Comparison of ENCODE assay signal across 19 cellular contexts in the genomic region with DNA sequence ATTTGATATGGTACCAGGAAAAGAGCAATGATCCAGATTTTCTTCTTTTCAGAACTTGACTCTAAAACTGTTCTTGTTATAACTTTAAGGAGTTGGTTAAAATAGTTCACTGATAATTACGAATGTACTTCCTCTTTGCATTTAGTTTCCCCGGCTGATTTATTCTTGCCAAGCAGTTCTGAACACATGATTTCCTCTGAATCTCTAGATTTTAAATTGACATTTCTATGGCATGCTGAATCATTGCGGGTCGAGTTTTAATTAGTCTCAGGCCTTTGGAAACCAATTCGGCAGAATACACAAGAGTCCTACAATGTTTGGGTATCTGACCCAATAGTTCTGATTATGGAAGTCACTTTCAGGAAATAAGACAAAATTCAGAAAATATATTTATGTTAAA. TPM values are rescaled to one million over a fixed set of nuclear protein-coding genes. Genes with fewer than 3 reads are reported as not detected.
DNase-seq lines count a peak whose midpoint lies in the region; ATAC-seq, FAIRE-seq and TF ChIP-seq lines count a peak whose summit lies in the region.
"Had no signal": no experiment of that assay in that cellular context is flagged by ENCODE, and none has a peak within 500 bp of the region (broad histone marks: within the 10 kb centered on the region; RNA-seq: fewer than 3 reads in every experiment).

No MANE protein-coding gene starts in this region.

- H3K27ac ChIP-seq in OCI-LY3 (ENCODE audit: low read length) (no peak overlapping the region), K562 (ENCODE audit: extremely low read depth, low read depth, low read length) (no peak overlapping the region)
- H3K27ac ChIP-seq: heart right ventricle, parathyroid adenoma had no signal

- H3K27me3 Mint-ChIP-seq in activated naive CD4-positive, alpha-beta T cell treated with anti-CD3 and anti-CD28 coated beads for 36 hours (ENCODE audit: low read depth), result no peaks in the 10 kb centered on the region
- no peaks in the 10 kb centered on the region for H3K27me3 Mint-ChIP-seq in activated naive CD4-positive, alpha-beta T cell treated with anti-CD3 and anti-CD28 coated beads, Interleukin-2, amount 10 ng/mL, durations not matched to agents 7 days and 5 days
- no peaks in the 10 kb centered on the region for H3K27me3 Mint-ChIP-seq in stimulated activated memory B cell treated with anti-CD40 and anti-IgM and Interleukin-4, amounts not matched to agents 10 μg/mL and 1 μg/mL and 100 μg/mL, for 72 hours
- H3K27me3 Mint-ChIP-seq in effector memory CD8-positive, alpha-beta T cell, result no peaks in the 10 kb centered on the region
- H3K27me3 Mint-ChIP-seq in glutamatergic neuron (ENCODE audit: unreplicated experiment), result no peaks in the 10 kb centered on the region

- 13% methylated on average over 5 of the region's 5 CpGs for WGBS in K562 (ENCODE audit: insufficient coverage, low coverage, missing lambda C conversion rate)

- H3K9me3 Mint-ChIP-seq in activated naive CD4-positive, alpha-beta T cell treated with anti-CD3 and anti-CD28 coated beads for 36 hours, result no peaks in the 10 kb centered on the region
- no peaks in the 10 kb centered on the region for H3K9me3 Mint-ChIP-seq in activated naive CD4-positive, alpha-beta T cell treated with anti-CD3 and anti-CD28 coated beads, Interleukin-2, amount 10 ng/mL, durations not matched to agents 7 days and 5 days
- peaks cover 4% of the 10 kb centered on the region for H3K9me3 Mint-ChIP-seq in stimulated activated memory B cell treated with anti-CD40 and anti-IgM and Interleukin-4, amounts not matched to agents 10 μg/mL and 1 μg/mL and 100 μg/mL, for 72 hours
- no peaks in the 10 kb centered on the region for H3K9me3 Mint-ChIP-seq in effector memory CD8-positive, alpha-beta T cell
- no peaks in the 10 kb centered on the region for H3K9me3 Mint-ChIP-seq in glutamatergic neuron (ENCODE audit: unreplicated experiment)

- peak overlapping the region; percentile 15; the same call in 1 of the 2 replicates for H3K9ac ChIP-seq in OCI-LY3 (ENCODE audit: low read length)
- no peak overlapping the region for H3K9ac ChIP-seq in K562 (ENCODE audit: insufficient read depth in 1 of 2, low read depth in 2 of 2, low read length in 2 of 2)
- H3K9ac ChIP-seq: parathyroid adenoma had no signal

- H3K4me3 Mint-ChIP-seq in activated naive CD4-positive, alpha-beta T cell treated with anti-CD3 and anti-CD28 coated beads for 36 hours, result peak overlapping the region; percentile 37
- no peak overlapping the region for H3K4me3 Mint-ChIP-seq in activated naive CD4-positive, alpha-beta T cell treated with anti-CD3 and anti-CD28 coated beads, Interleukin-2, amount 10 ng/mL, durations not matched to agents 7 days and 5 days
- H3K4me3 Mint-ChIP-seq in stimulated activated memory B cell treated with anti-CD40 and anti-IgM and Interleukin-4, amounts not matched to agents 10 μg/mL and 1 μg/mL and 100 μg/mL, for 72 hours, result peak overlapping the region; percentile 47
- no peak overlapping the region for H3K4me3 Mint-ChIP-seq in effector memory CD8-positive, alpha-beta T cell
- H3K4me3 Mint-ChIP-seq in glutamatergic neuron (ENCODE audit: unreplicated experiment), result no peak overlapping the region

- no peaks in the 10 kb centered on the region for H3K79me2 ChIP-seq in OCI-LY3 (ENCODE audit: low read length)
- no peaks in the 10 kb centered on the region for H3K79me2 ChIP-seq in K562 (ENCODE audit: control insufficient read depth, insufficient read depth, low read length)
- H3K79me2 ChIP-seq: parathyroid adenoma had no signal

- H3K9me1 ChIP-seq in K562 (ENCODE audit: control insufficient read depth, insufficient read depth, low read length), result no peaks in the 10 kb centered on the region

- H3K4me1 Mint-ChIP-seq in activated naive CD4-positive, alpha-beta T cell treated with anti-CD3 and anti-CD28 coated beads for 36 hours (ENCODE audit: low read depth), result peaks cover 38% of the 10 kb centered on the region
- peaks cover 9% of the 10 kb centered on the region for H3K4me1 Mint-ChIP-seq in activated naive CD4-positive, alpha-beta T cell treated with anti-CD3 and anti-CD28 coated beads, Interleukin-2, amount 10 ng/mL, durations not matched to agents 7 days and 5 days
- H3K4me1 Mint-ChIP-seq in stimulated activated memory B cell treated with anti-CD40 and anti-IgM and Interleukin-4, amounts not matched to agents 10 μg/mL and 1 μg/mL and 100 μg/mL, for 72 hours, result peaks cover 74% of the 10 kb centered on the region
- H3K4me1 Mint-ChIP-seq in effector memory CD8-positive, alpha-beta T cell (ENCODE audit: low read depth in 2 of 2), result peaks cover 8 to 16% of the 10 kb centered on the region in 2 donors
- no peaks in the 10 kb centered on the region for H3K4me1 Mint-ChIP-seq in glutamatergic neuron (ENCODE audit: low read depth, unreplicated experiment)

- peak; percentile 15 for FAIRE-seq in K562 (lab: Jason Lieb, UNC)

- H4K20me1 ChIP-seq in OCI-LY3 (ENCODE audit: insufficient read depth, low read length) (no peaks in the 10 kb centered on the region), K562 (replicated peaks; ENCODE audit: control insufficient read depth, insufficient read depth, low read length) (no peaks in the 10 kb centered on the region)

- TF ChIP-seq POLR2A in K562 (conservative IDR thresholded peaks at IDR 0.05), result no peak

- intact Hi-C loops in activated naive CD4-positive, alpha-beta T cell treated with anti-CD3 and anti-CD28 coated beads for 36 hours (cut with micrococcal nuclease), result no loop called here
- intact Hi-C loops in K562 (cut with micrococcal nuclease), result no loop called here

- H3K27me3 ChIP-seq in OCI-LY3 (ENCODE audit: low read depth, low read length) (no peaks in the 10 kb centered on the region), K562 (ENCODE audit: control insufficient read depth in 2 of 2, insufficient read depth in 2 of 2, low read length in 2 of 2) (no peaks in the 10 kb centered on the region)
- H3K27me3 ChIP-seq: heart right ventricle had no signal

- TF ChIP-seq CTCF in OCI-LY3 (IDR thresholded peaks at IDR 0.05; ENCODE audit: low read depth, low read length) (no peak), K562 (IDR thresholded peaks at IDR 0.05 in 2 of 3, conservative IDR thresholded peaks at IDR 0.05 in 1 of 3; ENCODE audit: insufficient read depth in 2 of 3, low read depth in 1 of 3, low read length in 3 of 3) (no peak), glutamatergic neuron (IDR thresholded peaks at IDR 0.05; ENCODE audit: partially characterized antibody, unreplicated experiment) (no peak)

- no TSS peak for BruUV-seq in K562 (replicated peaks; lab: Mats Ljungman, UMichigan)

- no peak for DNase-seq in activated naive CD4-positive, alpha-beta T cell treated with anti-CD3 and anti-CD28 coated beads for 36 hours
- DNase-seq in activated naive CD4-positive, alpha-beta T cell treated with anti-CD3 and anti-CD28 coated beads, Interleukin-2, amount 10 ng/mL, durations not matched to agents 7 days and 5 days, result no peak
- DNase-seq in K562 (ENCODE audit: extremely low read depth in 1 of 4, low spot score in 3 of 4), result no peak
- DNase-seq in kidney tubule cell (ENCODE audit: low spot score), result no peak
- DNase-seq in effector memory CD8-positive, alpha-beta T cell, result no peak
- no peak for DNase-seq in glutamatergic neuron
- DNase-seq: activated CD8-positive, alpha-beta memory T cell treated with anti-CD3 and anti-CD28 coated beads for 24 hours; activated naive CD4-positive, alpha-beta T cell treated with anti-CD3 and anti-CD28 coated beads, Interleukin-2, amount 50 U/mL, for 16 hours; central memory CD4-positive, alpha-beta T cell; DMS 273 treated with DMSO at 0.1 percent for 48 hours; heart right ventricle; mucosa of descending colon; NCI-H187 treated with DMSO at 0.1 percent for 48 hours; NCI-H510A treated with DMSO at 0.1 percent for 48 hours; RPMI8226 had no signal

- no peak for TF ChIP-seq EP300 in K562 (IDR thresholded peaks at IDR 0.05; ENCODE audit: low read length)

- H3K4me3 ChIP-seq in OCI-LY3 (ENCODE audit: low read length) (peak overlapping the region; percentile 26), K562 (no peak overlapping the region)
- H3K4me3 ChIP-seq: heart right ventricle, mucosa of descending colon had no signal

- no peaks in the 10 kb centered on the region for H3K9me3 ChIP-seq in OCI-LY3 (ENCODE audit: insufficient read depth, low read length)
- H3K9me3 ChIP-seq in K562 (replicated peaks; ENCODE audit: control insufficient read depth, insufficient read depth, low read depth, low read length), result peaks cover 2% of the 10 kb centered on the region; the same call in 1 of the 2 replicates
- H3K9me3 ChIP-seq: heart right ventricle, mucosa of descending colon had no signal

- in situ Hi-C loops in K562 (cut with MboI), result no loop called here

- H3K4me1 ChIP-seq in OCI-LY3 (ENCODE audit: low read length) (peaks cover 53% of the 10 kb centered on the region), K562 (replicated peaks in 1 of 2; ENCODE audit: control insufficient read depth in 2 of 2, insufficient read depth in 2 of 2, low read length in 2 of 2) (peaks cover 0 to 11% of the 10 kb centered on the region in 2 experiments; a peak in 3 of 5 replicates)
- H3K4me1 ChIP-seq: parathyroid adenoma had no signal

- H2AFZ ChIP-seq in OCI-LY3 (ENCODE audit: low read depth, low read length), result peak overlapping the region; percentile 80
- H2AFZ ChIP-seq in K562 (ENCODE audit: low read depth, low read length), result peak overlapping the region; percentile 41
- H2AFZ ChIP-seq: parathyroid adenoma had no signal

- no peak overlapping the region for H3K27ac Mint-ChIP-seq in activated naive CD4-positive, alpha-beta T cell treated with anti-CD3 and anti-CD28 coated beads for 36 hours
- H3K27ac Mint-ChIP-seq in activated naive CD4-positive, alpha-beta T cell treated with anti-CD3 and anti-CD28 coated beads, Interleukin-2, amount 10 ng/mL, durations not matched to agents 7 days and 5 days, result no peak overlapping the region
- H3K27ac Mint-ChIP-seq in stimulated activated memory B cell treated with anti-CD40 and anti-IgM and Interleukin-4, amounts not matched to agents 10 μg/mL and 1 μg/mL and 100 μg/mL, for 72 hours, result peak overlapping the region; percentile 92
- H3K27ac Mint-ChIP-seq in effector memory CD8-positive, alpha-beta T cell, result peak overlapping the region in 1 of 2 donors; percentile 8
- no peak overlapping the region for H3K27ac Mint-ChIP-seq in glutamatergic neuron (ENCODE audit: unreplicated experiment)

- no peaks in the 10 kb centered on the region for H3K36me3 Mint-ChIP-seq in activated naive CD4-positive, alpha-beta T cell treated with anti-CD3 and anti-CD28 coated beads for 36 hours (ENCODE audit: low read depth)
- H3K36me3 Mint-ChIP-seq in activated naive CD4-positive, alpha-beta T cell treated with anti-CD3 and anti-CD28 coated beads, Interleukin-2, amount 10 ng/mL, durations not matched to agents 7 days and 5 days, result no peaks in the 10 kb centered on the region
- no peaks in the 10 kb centered on the region for H3K36me3 Mint-ChIP-seq in stimulated activated memory B cell treated with anti-CD40 and anti-IgM and Interleukin-4, amounts not matched to agents 10 μg/mL and 1 μg/mL and 100 μg/mL, for 72 hours
- H3K36me3 Mint-ChIP-seq in effector memory CD8-positive, alpha-beta T cell (ENCODE audit: insufficient read depth), result peaks cover 4% of the 10 kb centered on the region
- no peaks in the 10 kb centered on the region for H3K36me3 Mint-ChIP-seq in glutamatergic neuron (ENCODE audit: unreplicated experiment)

- POLR2A ChIA-PET in K562 (lab: Yijun Ruan, JAX), result no interaction called here

- peak overlapping the region; percentile 63 for H3K4me2 ChIP-seq in OCI-LY3 (ENCODE audit: low read length)
- no peak overlapping the region for H3K4me2 ChIP-seq in K562 (ENCODE audit: insufficient read depth, low read length)

- TF ChIP-seq RAD21 in K562 (CRISPR knock-in tag; conservative IDR thresholded peaks at IDR 0.05 in 1 of 2, IDR thresholded peaks at IDR 0.05 in 1 of 2), result no peak

- H3K36me3 ChIP-seq in OCI-LY3 (replicated peaks; ENCODE audit: low read depth, low read length) (no peaks in the 10 kb centered on the region), K562 (ENCODE audit: control insufficient read depth, insufficient read depth, low read length) (no peaks in the 10 kb centered on the region)
- H3K36me3 ChIP-seq: heart right ventricle had no signal

- no peak for ATAC-seq in K562
- no peak for ATAC-seq in stimulated activated memory B cell treated with anti-CD40 and anti-IgM and Interleukin-4, amounts not matched to agents 10 μg/mL and 1 μg/mL and 100 μg/mL, for 72 hours
- ATAC-seq in effector memory CD8-positive, alpha-beta T cell (replicated peaks), result no peak
- ATAC-seq: HCT116, heart right ventricle, mucosa of descending colon had no signal

- CTCF ChIA-PET in activated naive CD4-positive, alpha-beta T cell treated with anti-CD3 and anti-CD28 coated beads for 36 hours (lab: Charles Lee), result interaction anchor here (0.7 to 3.0 kb wide), 2 partner anchors 28 to 186 kb away, joined by 3 to 14 read pairs; no protein-coding TSS in a partner anchor
- CTCF ChIA-PET in activated naive CD4-positive, alpha-beta T cell treated with anti-CD3 and anti-CD28 coated beads, Interleukin-2, amount 10 ng/mL, durations not matched to agents 7 days and 5 days (lab: Charles Lee), result no interaction called here
- CTCF ChIA-PET in K562 (lab: Yijun Ruan, JAX; ENCODE audit: low intra/inter-chr PET ratio), result no interaction called here

RNA-seq across cellular contexts. Expression of a gene that starts 37.3 kb away (rescaled TPM):
- under 1 TPM in 1 of 2 experiments, not detected in 1; 0.29 TPM for total RNA-seq in activated naive CD4-positive, alpha-beta T cell treated with anti-CD3 and anti-CD28 coated beads for 36 hours
- total RNA-seq in K562 (2011; cell fraction: chromatin; rRNA removed; ENCODE audit: low replicate concordance), result 0.63 and 1.0 TPM in 2 replicates
- 0.26 and 0.33 TPM in 2 replicates for total RNA-seq in K562 (2011; cell fraction: nucleolus; rRNA removed)
- 0.44 and 0.46 TPM in 2 replicates for total RNA-seq in K562 (2011; cell fraction: nucleoplasm; rRNA removed)
- total RNA-seq in K562 (2014; rRNA removed) (0.05 and 0.12 TPM in 2 replicates), K562 (2014; rRNA removed; fragmentation: Illumina TruSeq; extraction: Trizol) (0.18 and 0.32 TPM in 2 replicates), K562 (2015; rRNA removed; fragmentation: Illumina TruSeq; extraction: Trizol) (0.25 and 0.30 TPM in 2 replicates), K562 (2021) (0.31 and 0.36 TPM in 2 replicates), glutamatergic neuron (ENCODE audit: unreplicated experiment) (0.56 TPM)
- polyA plus RNA-seq in K562 (2011; rRNA removed) (0.40 and 0.45 TPM in 2 replicates), K562 (2014; fragmentation: Illumina TruSeq; extraction: Trizol) (0.25 and 0.42 TPM in 2 replicates), K562 (2014; fragmentation: Nextera tagmentation; extraction: Ambion mirVana) (under 1 TPM; 0.03 to 0.14 TPM), K562 (2014; rRNA removed) (0.15 and 0.16 TPM in 2 replicates)
- polyA plus RNA-seq in K562 (2011; cell fraction: cytosol; rRNA removed), result 0.04 and 0.10 TPM in 2 replicates
- polyA plus RNA-seq in K562 (2011; cell fraction: nucleus; rRNA removed), result 0.36 and 0.38 TPM in 2 replicates
- 0.11 and 0.20 TPM in 2 replicates for polyA plus RNA-seq in K562 (2012)
- polyA minus RNA-seq in K562 (2011; rRNA and poly(A)+ RNA removed), result 0.51 and 1.1 TPM in 2 replicates
- not detected in 2 replicates for polyA minus RNA-seq in K562 (2011; cell fraction: cytosol; rRNA and poly(A)+ RNA removed)
- polyA minus RNA-seq in K562 (2011; cell fraction: nucleus; rRNA and poly(A)+ RNA removed), result 0.33 and 0.40 TPM in 2 replicates

Comparison
In these comparisons a context has a peak if more than half of its experiments do, and no peak if none do; other contexts are left out.
1. H3K4me3 Mint-ChIP-seq: peak in activated naive CD4-positive, alpha-beta T cell treated with anti-CD3 and anti-CD28 coated beads for 36 hours (single experiment) and stimulated activated memory B cell treated with anti-CD40 and anti-IgM and Interleukin-4, amounts not matched to agents 10 μg/mL and 1 μg/mL and 100 μg/mL, for 72 hours (single experiment); none in activated naive CD4-positive, alpha-beta T cell treated with anti-CD3 and anti-CD28 coated beads, Interleukin-2, amount 10 ng/mL, durations not matched to agents 7 days and 5 days (single experiment), effector memory CD8-positive, alpha-beta T cell (0 of 2) and glutamatergic neuron (single experiment).